Comparison of ENCODE assay signal across 13 cellular contexts in the genomic region with DNA sequence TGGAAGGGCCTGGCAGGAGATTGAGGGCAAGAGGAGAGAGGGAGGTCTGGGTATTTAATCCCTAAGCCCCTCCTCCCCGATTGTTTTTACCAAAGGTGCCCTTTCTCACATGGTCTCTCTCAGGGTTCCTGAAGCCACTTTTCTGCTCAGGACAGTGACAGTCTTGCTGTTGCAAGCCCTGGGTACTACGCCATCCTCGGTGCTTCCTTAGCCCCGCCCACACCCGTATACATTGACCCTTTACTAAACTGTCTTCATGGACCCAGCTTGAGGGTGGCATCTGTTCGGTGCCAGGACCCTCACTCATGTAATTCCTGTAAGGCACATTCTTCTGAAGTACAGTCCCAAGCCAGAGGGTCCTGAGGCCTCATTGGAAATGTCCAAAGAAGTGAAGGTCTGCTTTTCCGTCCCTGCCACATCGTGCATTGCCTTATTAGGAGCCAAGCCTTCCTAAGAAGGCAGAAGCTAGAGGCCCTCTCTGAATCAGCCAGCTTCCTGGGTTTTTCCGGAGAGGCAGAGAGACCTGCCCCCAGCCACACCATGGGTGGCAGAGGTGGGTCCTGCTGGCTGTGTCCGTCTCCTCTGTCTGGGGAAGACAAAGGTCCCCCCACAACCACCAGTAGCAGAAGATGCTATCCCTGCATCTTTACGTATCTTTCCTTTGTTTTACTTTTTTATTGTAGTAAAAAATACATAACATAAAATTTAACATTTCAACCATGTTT. TPM values are rescaled to one million over a fixed set of nuclear protein-coding genes. Genes with fewer than 3 reads are reported as not detected.
DNase-seq lines count a peak whose midpoint lies in the region; ATAC-seq, FAIRE-seq and TF ChIP-seq lines count a peak whose summit lies in the region.
"Had no signal": no experiment of that assay in that cellular context is flagged by ENCODE, and none has a peak within 500 bp of the region (broad histone marks: within the 10 kb centered on the region; RNA-seq: fewer than 3 reads in every experiment).

No MANE protein-coding gene starts in this region.

- H3K4me3 Mint-ChIP-seq in chondrocyte (ENCODE audit: unreplicated experiment), result no peak overlapping the region
- H3K4me3 Mint-ChIP-seq: T-helper 2 cell treated with Interferon-gamma antibody and Interleukin-4, amounts not matched to agents 5 μg/mL and 100 μg/mL, for 36 hours had no signal

- H3K27ac Mint-ChIP-seq in chondrocyte (ENCODE audit: unreplicated experiment), result peak overlapping the region; percentile 80
- H3K27ac Mint-ChIP-seq: T-helper 2 cell treated with Interferon-gamma antibody and Interleukin-4, amounts not matched to agents 5 μg/mL and 100 μg/mL, for 36 hours had no signal

- no peak for TF ChIP-seq EP300 in tibial nerve (IDR thresholded peaks at IDR 0.05)

- FAIRE-seq in H54 (lab: Jason Lieb, UNC), result no peak
- FAIRE-seq: bronchial epithelial cell, RCC 7860 had no signal

- TF ChIP-seq POLR2A in tibial nerve (IDR thresholded peaks at IDR 0.05) (no peak), H54 (IDR thresholded peaks at IDR 0.05; ENCODE audit: low read depth, low read length) (no peak)

- H3K27me3 ChIP-seq in muscle layer of colon (ENCODE audit: control insufficient read depth in 1 of 2, insufficient read depth in 2 of 2, low read length in 2 of 2) (no peaks in the 10 kb centered on the region), tibial nerve (no peaks in the 10 kb centered on the region)

- peaks cover 41% of the 10 kb centered on the region for H3K4me1 Mint-ChIP-seq in chondrocyte (ENCODE audit: low read depth)

- peak; percentile 40 to 43 for DNase-seq in Kasumi-1 (lab: John Stamatoyannopoulos, UW)
- DNase-seq in chondrocyte (ENCODE audit: low spot score), result no peak
- no peak for DNase-seq in tibial nerve (ENCODE audit: low spot score in 2 of 2)
- no peak for DNase-seq in H54 (ENCODE audit: insufficient read length, low spot score)
- DNase-seq: hippocampal formation; stimulated activated CD4-positive, alpha-beta T cell treated with anti-CD3 and anti-CD28 coated beads, Interleukin-4, amount 100 ng/mL, for 4 hours; stimulated activated naive CD4-positive, alpha-beta T cell treated with Interleukin-2 at 50 U/mL for 16 hours had no signal

- H3K9ac ChIP-seq in muscle layer of colon (ENCODE audit: low read length), result no peak overlapping the region

- H3K4me1 ChIP-seq in muscle layer of colon (ENCODE audit: insufficient read depth, low read length), result peaks cover 33% of the 10 kb centered on the region
- peaks cover 0 to 35% (median 27%) of the 10 kb centered on the region in 4 donors for H3K4me1 ChIP-seq in tibial nerve

- H3K36me3 Mint-ChIP-seq in chondrocyte (ENCODE audit: low read depth), result peaks cover 4% of the 10 kb centered on the region

- H3K9me3 Mint-ChIP-seq in chondrocyte (ENCODE audit: low read depth), result no peaks in the 10 kb centered on the region
- H3K9me3 Mint-ChIP-seq: T-helper 2 cell treated with Interferon-gamma antibody and Interleukin-4, amounts not matched to agents 5 μg/mL and 100 μg/mL, for 36 hours had no signal

- H3K36me3 ChIP-seq in muscle layer of colon (ENCODE audit: insufficient read depth, low read length), result no peaks in the 10 kb centered on the region
- no peaks in the 10 kb centered on the region for H3K36me3 ChIP-seq in tibial nerve

- no peak for ATAC-seq in GM21737 (IDR thresholded peaks at IDR 0.05; ENCODE audit: unreplicated experiment)
- no peak for ATAC-seq in HG02870 (IDR thresholded peaks at IDR 0.05; ENCODE audit: unreplicated experiment)

- H3K27ac ChIP-seq in muscle layer of colon (ENCODE audit: low read depth, low read length) (peak overlapping the region; percentile 7), tibial nerve (peak overlapping the region in 3 of 4 donors; percentile 59 to 97 (median 82))

- no peaks in the 10 kb centered on the region for H3K27me3 Mint-ChIP-seq in chondrocyte (ENCODE audit: low read depth)

- H3K4me3 ChIP-seq in muscle layer of colon (ENCODE audit: low read depth in 1 of 2, low read length in 2 of 2) (no peak overlapping the region), tibial nerve (no peak overlapping the region)

- 63 to 65% methylated on average over 11 of the region's 11 CpGs for WGBS in tibial nerve, 2 donors

- no peak for TF ChIP-seq CTCF in chondrocyte (IDR thresholded peaks at IDR 0.05)
- TF ChIP-seq CTCF in tibial nerve (IDR thresholded peaks at IDR 0.05), result no peak

- H3K9me3 ChIP-seq in muscle layer of colon (ENCODE audit: low read length) (no peaks in the 10 kb centered on the region), tibial nerve (no peaks in the 10 kb centered on the region)

RNA-seq across cellular contexts. Expression of a gene that starts 1.9 kb away (rescaled TPM):
- total RNA-seq in chondrocyte, result 48.9 to 81.1 TPM (median 75.7 TPM) in 3 replicates
- 10 to 100 TPM; 27.8 to 52.6 (median 44.4) TPM for total RNA-seq in tibial nerve

Comparison
In these comparisons a context has a peak if more than half of its experiments do, and no peak if none do; other contexts are left out.
1. DNase-seq: peak in Kasumi-1 (2 of 2); none in chondrocyte (single experiment), tibial nerve (0 of 2) and H54 (single experiment).